In genomic region chr1:244137725-244138124, GRCh38 we compare ENCODE assay signal across 12 cellular contexts.
DNase-seq lines count a peak whose midpoint lies in the region; ATAC-seq and TF ChIP-seq lines count a peak whose summit lies in the region.
"Had no signal": no experiment of that assay in that cellular context is flagged by ENCODE, and none has a peak within 500 bp of the region (broad histone marks: within the 10 kb centered on the region; RNA-seq: fewer than 3 reads in every experiment).

No MANE protein-coding gene starts in this region.

- peaks cover 8% of the 10 kb centered on the region for H3K4me1 Mint-ChIP-seq in activated T-cell treated with anti-CD3 and anti-CD28 coated beads, Interleukin-2, amount 50 U/mL, for 72 hours (ENCODE audit: low read depth)
- H3K4me1 Mint-ChIP-seq in stimulated activated effector memory CD8-positive, alpha-beta T cell treated with anti-CD3 and anti-CD28 coated beads, Interleukin-12 subunit alpha, Interleukin-12 subunit beta, amount 100 ng/mL, for 72 hours = peaks cover 11% of the 10 kb centered on the region

- no peak for DNase-seq in activated T-cell treated with anti-CD3 and anti-CD28 coated beads, Interleukin-2, amount 50 U/mL, for 72 hours
- no peak for DNase-seq in activated T-cell treated with anti-CD3 and anti-CD28 coated beads, Interleukin-2, amount 50 U/mL, for 1 hour
- DNase-seq in fibroblast of the aortic adventitia (ENCODE audit: low read depth) = peak; percentile 4
- DNase-seq in stimulated activated effector memory CD8-positive, alpha-beta T cell treated with anti-CD3 and anti-CD28 coated beads, Interleukin-12 subunit alpha, Interleukin-12 subunit beta, amount 100 ng/mL, for 72 hours (ENCODE audit: low spot score in 2 of 2) = no peak
- no peak for DNase-seq in NCI-H1092 (lab: John Stamatoyannopoulos, UW)
- DNase-seq in NCI-H1092 treated with DMSO at 0.1 percent for 48 hours (lab: John Stamatoyannopoulos, UW) = no peak
- DNase-seq: cerebellar nuclear complex, mesendoderm, NCI-H748 treated with DMSO at 0.1 percent for 48 hours had no signal

- H3K9me3 Mint-ChIP-seq in activated T-cell treated with anti-CD3 and anti-CD28 coated beads, Interleukin-2, amount 50 U/mL, for 72 hours = peaks cover 0 to 2% of the 10 kb centered on the region in 2 donors
- no peaks in the 10 kb centered on the region for H3K9me3 Mint-ChIP-seq in stimulated activated effector memory CD8-positive, alpha-beta T cell treated with anti-CD3 and anti-CD28 coated beads, Interleukin-12 subunit alpha, Interleukin-12 subunit beta, amount 100 ng/mL, for 72 hours

- H3K36me3 Mint-ChIP-seq in activated T-cell treated with anti-CD3 and anti-CD28 coated beads, Interleukin-2, amount 50 U/mL, for 72 hours (ENCODE audit: insufficient read depth in 2 of 2) = no peaks in the 10 kb centered on the region
- H3K36me3 Mint-ChIP-seq in stimulated activated effector memory CD8-positive, alpha-beta T cell treated with anti-CD3 and anti-CD28 coated beads, Interleukin-12 subunit alpha, Interleukin-12 subunit beta, amount 100 ng/mL, for 72 hours = no peaks in the 10 kb centered on the region

- H3K27ac Mint-ChIP-seq in activated T-cell treated with anti-CD3 and anti-CD28 coated beads, Interleukin-2, amount 50 U/mL, for 72 hours = no peak overlapping the region
- no peak overlapping the region for H3K27ac Mint-ChIP-seq in stimulated activated effector memory CD8-positive, alpha-beta T cell treated with anti-CD3 and anti-CD28 coated beads, Interleukin-12 subunit alpha, Interleukin-12 subunit beta, amount 100 ng/mL, for 72 hours

- peaks cover 22% of the 10 kb centered on the region for H3K27me3 Mint-ChIP-seq in activated T-cell treated with anti-CD3 and anti-CD28 coated beads, Interleukin-2, amount 50 U/mL, for 72 hours (ENCODE audit: low read depth)

- peak overlapping the region; percentile 33 for H3K4me3 ChIP-seq in WI38 (ENCODE audit: low read depth, low read length)
- H3K4me3 ChIP-seq in fibroblast of the aortic adventitia (ENCODE audit: low read depth, low read length) = no peak overlapping the region
- H3K4me3 ChIP-seq: SK-N-MC had no signal

- H3K4me3 Mint-ChIP-seq in activated T-cell treated with anti-CD3 and anti-CD28 coated beads, Interleukin-2, amount 50 U/mL, for 72 hours = peak overlapping the region; percentile 55 to 78
- peak overlapping the region; percentile 18 for H3K4me3 Mint-ChIP-seq in stimulated activated effector memory CD8-positive, alpha-beta T cell treated with anti-CD3 and anti-CD28 coated beads, Interleukin-12 subunit alpha, Interleukin-12 subunit beta, amount 100 ng/mL, for 72 hours

- no peak for TF ChIP-seq CTCF in WI38 (IDR thresholded peaks at IDR 0.05; ENCODE audit: low read depth, low read length)
- no peak for TF ChIP-seq CTCF in fibroblast of the aortic adventitia (IDR thresholded peaks at IDR 0.05; ENCODE audit: insufficient read depth, low read length)

- ATAC-seq in activated T-cell treated with anti-CD3 and anti-CD28 coated beads, Interleukin-2, amount 50 U/mL, for 72 hours (replicated peaks in 1 of 2) = peak in 1 of 2 donors; percentile 28
- peak; percentile 26 for ATAC-seq in stimulated activated effector memory CD8-positive, alpha-beta T cell treated with anti-CD3 and anti-CD28 coated beads, Interleukin-12 subunit alpha, Interleukin-12 subunit beta, amount 100 ng/mL, for 72 hours
- ATAC-seq in HG03196 (IDR thresholded peaks at IDR 0.05; ENCODE audit: unreplicated experiment) = no peak
